15 cellular contexts compared by ENCODE assay signal in genomic region chr7:155213955-155214327, GRCh38.
A peak's percentile ranks its signal among the peaks of the same experiment; 100 is the strongest.
DNase-seq lines count a peak whose midpoint lies in the region; ATAC-seq and TF ChIP-seq lines count a peak whose summit lies in the region.
"Had no signal": no experiment of that assay in that cellular context is flagged by ENCODE, and none has a peak within 500 bp of the region (broad histone marks: within the 10 kb centered on the region; RNA-seq: fewer than 3 reads in every experiment).

No MANE protein-coding gene starts in this region.

- POLR2A ChIA-PET in HEK293 (lab: Yijun Ruan, JAX) = interaction anchor here (1.2 to 1.8 kb wide), 3 partner anchors 8 to 83 kb away, joined by 3 to 9 read pairs (median 4); partner anchors contain the start of gene INSIG1

- H3K4me3 ChIP-seq in ACC112 (ENCODE audit: low read depth, low read length) = peak overlapping the region; percentile 70; the same call in 1 of the 2 replicates
- no peak overlapping the region for H3K4me3 ChIP-seq in HEK293 (ENCODE audit: low read depth, low read length)
- peak overlapping the region; percentile 49 to 52 for H3K4me3 ChIP-seq in foreskin fibroblast (ENCODE audit: low read depth in 1 of 2, low read length in 2 of 2)
- peak overlapping the region; percentile 63 for H3K4me3 ChIP-seq in parathyroid adenoma (ENCODE audit: low read depth, low read length)
- H3K4me3 ChIP-seq: GM12878 had no signal

- H3K4me1 ChIP-seq in ACC112 (ENCODE audit: control insufficient read depth, insufficient read depth, low read length, unreplicated experiment) (peaks cover 28% of the 10 kb centered on the region), HEK293 (ENCODE audit: control insufficient read depth, insufficient read depth, low read length) (no peaks in the 10 kb centered on the region), parathyroid adenoma (no peaks in the 10 kb centered on the region)
- H3K4me1 ChIP-seq: upper lobe of right lung had no signal

- H3K9me3 ChIP-seq in HEK293 (ENCODE audit: control insufficient read depth, insufficient read depth, low read depth, low read length) (no peaks in the 10 kb centered on the region), parathyroid adenoma (ENCODE audit: control insufficient read depth, low read length) (no peaks in the 10 kb centered on the region)
- H3K9me3 ChIP-seq: upper lobe of right lung had no signal

- ATAC-seq in natural killer cell = no peak
- ATAC-seq: GM12878 had no signal

- H3K4me2 ChIP-seq in parathyroid adenoma (ENCODE audit: low read length) = peak overlapping the region; percentile 90

- H3K36me3 Mint-ChIP-seq in natural killer cell = no peaks in the 10 kb centered on the region
- H3K36me3 Mint-ChIP-seq: activated naive CD4-positive, alpha-beta T cell treated with anti-CD3 and anti-CD28 coated beads, Interleukin-2, amount 10 ng/mL, durations not matched to agents 7 days and 5 days had no signal

- H3K27ac ChIP-seq in ACC112 (ENCODE audit: low read depth, low read length) = peak overlapping the region; percentile 44; the same call in 1 of the 2 replicates
- H3K27ac ChIP-seq in HEK293 (ENCODE audit: extremely low read depth, low read depth, low read length) = no peak overlapping the region
- H3K27ac ChIP-seq in parathyroid adenoma = no peak overlapping the region
- H3K27ac ChIP-seq: upper lobe of right lung had no signal

- DNase-seq in foreskin fibroblast (no peak), SW 1271 (lab: John Stamatoyannopoulos, UW) (no peak), natural killer cell (no peak), ecto neural progenitor cell (ENCODE audit: low spot score) (no peak), DMS153 (lab: John Stamatoyannopoulos, UW) (no peak)
- DNase-seq: activated naive CD4-positive, alpha-beta T cell treated with anti-CD3 and anti-CD28 coated beads, Interleukin-2, amount 10 ng/mL, durations not matched to agents 7 days and 5 days; caudate nucleus; KBM-7; NCI-H2029; Right ventricle myocardium superior; upper lobe of right lung had no signal

- H3K36me3 ChIP-seq in ACC112 (ENCODE audit: insufficient read depth, low read length) (no peaks in the 10 kb centered on the region), HEK293 (ENCODE audit: control insufficient read depth in 2 of 2, insufficient read depth in 1 of 2, low read length in 2 of 2) (no peaks in the 10 kb centered on the region), parathyroid adenoma (ENCODE audit: control insufficient read depth, insufficient read depth, low read length) (no peaks in the 10 kb centered on the region)
- H3K36me3 ChIP-seq: upper lobe of right lung had no signal

- H3K4me1 Mint-ChIP-seq in natural killer cell = no peaks in the 10 kb centered on the region
- H3K4me1 Mint-ChIP-seq: activated naive CD4-positive, alpha-beta T cell treated with anti-CD3 and anti-CD28 coated beads, Interleukin-2, amount 10 ng/mL, durations not matched to agents 7 days and 5 days had no signal

- CTCF ChIA-PET in HEK293 (lab: Yijun Ruan, JAX) = no interaction called here

- no peaks in the 10 kb centered on the region for H3K27me3 ChIP-seq in ACC112 (ENCODE audit: insufficient read depth, low read length)
- H3K27me3 ChIP-seq in parathyroid adenoma (ENCODE audit: control insufficient read depth, insufficient read depth, low read length) = no peaks in the 10 kb centered on the region

- TF ChIP-seq CTCF in HEK293 (tag by site-specific recombination; IDR thresholded peaks at IDR 0.05) = no peak
- TF ChIP-seq CTCF in foreskin fibroblast (IDR thresholded peaks at IDR 0.05; ENCODE audit: low read depth, low read length) = no peak
- TF ChIP-seq CTCF in parathyroid adenoma (IDR thresholded peaks at IDR 0.05) = no peak
- no peak for TF ChIP-seq CTCF in natural killer cell (IDR thresholded peaks at IDR 0.05)

- H2AFZ ChIP-seq in ACC112 (ENCODE audit: low read length, unreplicated experiment) (no peak overlapping the region), parathyroid adenoma (peak overlapping the region; percentile 87)

- H3K27me3 Mint-ChIP-seq in natural killer cell (ENCODE audit: low read depth in 2 of 2) = peaks cover 0 to 7% of the 10 kb centered on the region in 2 donors

- intact Hi-C loops in natural killer cell (cut with micrococcal nuclease) = no loop called here

- H3K27ac Mint-ChIP-seq in natural killer cell = no peak overlapping the region
- H3K27ac Mint-ChIP-seq: activated naive CD4-positive, alpha-beta T cell treated with anti-CD3 and anti-CD28 coated beads, Interleukin-2, amount 10 ng/mL, durations not matched to agents 7 days and 5 days had no signal

- no peaks in the 10 kb centered on the region for H3K9me3 Mint-ChIP-seq in natural killer cell
- H3K9me3 Mint-ChIP-seq: activated naive CD4-positive, alpha-beta T cell treated with anti-CD3 and anti-CD28 coated beads, Interleukin-2, amount 10 ng/mL, durations not matched to agents 7 days and 5 days had no signal

- no peak overlapping the region for H3K9ac ChIP-seq in parathyroid adenoma

- no peaks in the 10 kb centered on the region for H3K79me2 ChIP-seq in ACC112 (ENCODE audit: control insufficient read depth, insufficient read depth, low read length, unreplicated experiment)
- no peaks in the 10 kb centered on the region for H3K79me2 ChIP-seq in parathyroid adenoma

- H3K4me3 Mint-ChIP-seq in natural killer cell = no peak overlapping the region
- H3K4me3 Mint-ChIP-seq: activated naive CD4-positive, alpha-beta T cell treated with anti-CD3 and anti-CD28 coated beads, Interleukin-2, amount 10 ng/mL, durations not matched to agents 7 days and 5 days had no signal

TF ChIP-seq in HEK293, 187 proteins besides CTCF, POLR2A, EP300 and RAD21:
- TF ChIP-seq MYNN (tag by site-specific recombination; IDR thresholded peaks at IDR 0.05; ENCODE audit: borderline replicate concordance) (no peak), KLF16 (tag by site-specific recombination; IDR thresholded peaks at IDR 0.05) (no peak), ZNF433 (tag by site-specific recombination; IDR thresholded peaks at IDR 0.05; ENCODE audit: low read depth) (no peak), KLF1 (tag by site-specific recombination; IDR thresholded peaks at IDR 0.05) (0 out of 2 replicates have a peak, but pooled peaks have one; percentile 17), ZNF776 (tag by site-specific recombination; IDR thresholded peaks at IDR 0.05; ENCODE audit: borderline replicate concordance) (no peak), ZNF692 (tag by site-specific recombination; IDR thresholded peaks at IDR 0.05) (peak; percentile 59), KLF9 (tag by site-specific recombination; IDR thresholded peaks at IDR 0.05; ENCODE audit: low read depth) (no peak), ZFP69B (tag by site-specific recombination; IDR thresholded peaks at IDR 0.05) (peak; percentile 81; the same call in 1 of the 2 replicates), SCRT2 (tag by site-specific recombination; IDR thresholded peaks at IDR 0.05) (peak; percentile 66; the same call in 1 of the 2 replicates), EGR2 (tag by site-specific recombination; IDR thresholded peaks at IDR 0.05; ENCODE audit: low read depth) (0 out of 2 replicates have a peak, but pooled peaks have one; percentile 30), RBAK (tag by site-specific recombination; IDR thresholded peaks at IDR 0.05) (no peak), ZNF521 (tag by site-specific recombination; IDR thresholded peaks at IDR 0.05) (no peak)
